In genomic region chr16:89350701-89351380, GRCh38 we compare ENCODE assay signal across 9 cellular contexts.
A peak's percentile ranks its signal among the peaks of the same experiment; 100 is the strongest.
DNase-seq lines count a peak whose midpoint lies in the region; ATAC-seq lines count a peak whose summit lies in the region.
"Had no signal": no experiment of that assay in that cellular context is flagged by ENCODE, and none has a peak within 500 bp of the region (broad histone marks: within the 10 kb centered on the region; RNA-seq: fewer than 3 reads in every experiment).

No MANE protein-coding gene starts in this region.

- no peak overlapping the region for H3K4me3 ChIP-seq in GM23248

- ATAC-seq in esophagus mucosa: peak; percentile 53
- no peak for ATAC-seq in GM18870 (IDR thresholded peaks at IDR 0.05; ENCODE audit: unreplicated experiment)
- no peak for ATAC-seq in GM21381 (IDR thresholded peaks at IDR 0.05; ENCODE audit: unreplicated experiment)

- no peaks in the 10 kb centered on the region for H3K36me3 ChIP-seq in GM23248 (ENCODE audit: low read depth)

- DNase-seq in GM23248 (peak; percentile 46), NCI-H345 treated with DMSO at 0.1 percent for 48 hours (lab: John Stamatoyannopoulos, UW; ENCODE audit: unreplicated experiment) (no peak)
- peak; percentile 39 to 57 for DNase-seq in activated CD4-positive, alpha-beta T cell treated with anti-CD3 and anti-CD28 coated beads, Interleukin-2, amount 50 U/mL, for 4 hours
- DNase-seq in stimulated activated CD4-positive, alpha-beta T cell treated with anti-CD3 and anti-CD28 coated beads, Interleukin-2, amount 100 ng/mL, for 24 hours: peak; percentile 48 to 66
- DNase-seq: brain microvascular endothelial cell, NCI-H510A had no signal

- no peaks in the 10 kb centered on the region for H3K4me1 ChIP-seq in GM23248 (ENCODE audit: insufficient read depth)

- in situ Hi-C loops in GM23248 (cut with MboI): no loop called here

- no peak overlapping the region for H3K4me2 ChIP-seq in GM23248 (ENCODE audit: unreplicated experiment)

- H3F3A ChIP-seq in GM23248 (ENCODE audit: insufficient read depth): 0 out of 2 replicates have a peak, but pooled peaks cover 4% of the 10 kb centered on the region

- H4K20me1 ChIP-seq in GM23248 (ENCODE audit: insufficient read depth): peaks cover 71% of the 10 kb centered on the region

- WGBS in GM23248 (ENCODE audit: low coverage in 1 of 2, low lambda C conversion rate in 2 of 2, missing lambda C conversion rate in 2 of 2), 2 experiments: 92 to 93% methylated on average over 18 of the region's 18 CpGs

- H3K9ac ChIP-seq in GM23248: no peak overlapping the region

- no peak overlapping the region for H2AFZ ChIP-seq in GM23248

- no peaks in the 10 kb centered on the region for H3K9me2 ChIP-seq in GM23248 (ENCODE audit: insufficient read depth)

- no peaks in the 10 kb centered on the region for H3K9me3 ChIP-seq in GM23248 (ENCODE audit: low read depth)

- no peak overlapping the region for H3K27ac ChIP-seq in GM23248
- H3K27ac ChIP-seq: brain microvascular endothelial cell had no signal

- H3K79me2 ChIP-seq in GM23248 (ENCODE audit: insufficient read depth): peaks cover 100% of the 10 kb centered on the region

- no peaks in the 10 kb centered on the region for H3K27me3 ChIP-seq in GM23248 (replicated peaks; ENCODE audit: insufficient read depth)
- H3K27me3 ChIP-seq: brain microvascular endothelial cell had no signal
